In the genomic region with DNA sequence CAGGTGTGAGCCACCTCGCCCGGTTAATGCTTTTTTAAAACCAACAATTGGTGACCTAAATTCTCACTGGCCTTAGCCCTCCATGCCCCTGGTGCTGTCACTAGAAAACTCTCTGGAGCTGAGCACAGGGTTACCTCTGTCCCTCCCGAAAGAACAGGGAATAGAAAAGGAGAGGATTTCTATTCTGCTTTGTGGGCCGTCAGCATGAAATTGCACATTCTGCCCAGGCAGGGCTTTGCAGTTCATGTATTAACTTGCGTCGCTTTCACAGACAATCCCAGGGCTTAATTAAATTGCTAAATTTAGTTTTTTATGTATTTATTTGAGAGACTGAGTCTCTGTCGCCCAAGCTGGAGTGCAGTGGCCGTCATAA, we compare ENCODE assay signal across 2 cellular contexts.
TF ChIP-seq lines count a peak whose summit lies in the region.

No MANE protein-coding gene starts in this region.

TF ChIP-seq in H1, 55 proteins besides CTCF, POLR2A, EP300 and RAD21 (continues in another document):
- no peak for TF ChIP-seq SUZ12 (IDR thresholded peaks at IDR 0.05; ENCODE audit: low read length)
- TF ChIP-seq KDM4A (IDR thresholded peaks at IDR 0.05; ENCODE audit: low read depth, low read length, severe bottlenecking), result no peak
- TF ChIP-seq TAF7 (optimal IDR thresholded peaks at IDR 0.05; ENCODE audit: borderline replicate concordance, low read depth, low read length), result no peak
- no peak for TF ChIP-seq HDAC6 (IDR thresholded peaks at IDR 0.05; ENCODE audit: low read depth, low read length)
- TF ChIP-seq FOSL1 (IDR thresholded peaks at IDR 0.05; ENCODE audit: insufficient read depth, low read depth, low read length), result no peak
- no peak for TF ChIP-seq POLR2AphosphoS5 (IDR thresholded peaks at IDR 0.05; ENCODE audit: low read depth, low read length)
- TF ChIP-seq, protein P1, sequence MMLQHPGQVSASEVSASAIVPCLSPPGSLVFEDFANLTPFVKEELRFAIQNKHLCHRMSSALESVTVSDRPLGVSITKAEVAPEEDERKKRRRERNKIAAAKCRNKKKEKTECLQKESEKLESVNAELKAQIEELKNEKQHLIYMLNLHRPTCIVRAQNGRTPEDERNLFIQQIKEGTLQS (IDR thresholded peaks at IDR 0.05; ENCODE audit: insufficient read depth, low read depth, low read length), result no peak
- TF ChIP-seq, protein P2, sequence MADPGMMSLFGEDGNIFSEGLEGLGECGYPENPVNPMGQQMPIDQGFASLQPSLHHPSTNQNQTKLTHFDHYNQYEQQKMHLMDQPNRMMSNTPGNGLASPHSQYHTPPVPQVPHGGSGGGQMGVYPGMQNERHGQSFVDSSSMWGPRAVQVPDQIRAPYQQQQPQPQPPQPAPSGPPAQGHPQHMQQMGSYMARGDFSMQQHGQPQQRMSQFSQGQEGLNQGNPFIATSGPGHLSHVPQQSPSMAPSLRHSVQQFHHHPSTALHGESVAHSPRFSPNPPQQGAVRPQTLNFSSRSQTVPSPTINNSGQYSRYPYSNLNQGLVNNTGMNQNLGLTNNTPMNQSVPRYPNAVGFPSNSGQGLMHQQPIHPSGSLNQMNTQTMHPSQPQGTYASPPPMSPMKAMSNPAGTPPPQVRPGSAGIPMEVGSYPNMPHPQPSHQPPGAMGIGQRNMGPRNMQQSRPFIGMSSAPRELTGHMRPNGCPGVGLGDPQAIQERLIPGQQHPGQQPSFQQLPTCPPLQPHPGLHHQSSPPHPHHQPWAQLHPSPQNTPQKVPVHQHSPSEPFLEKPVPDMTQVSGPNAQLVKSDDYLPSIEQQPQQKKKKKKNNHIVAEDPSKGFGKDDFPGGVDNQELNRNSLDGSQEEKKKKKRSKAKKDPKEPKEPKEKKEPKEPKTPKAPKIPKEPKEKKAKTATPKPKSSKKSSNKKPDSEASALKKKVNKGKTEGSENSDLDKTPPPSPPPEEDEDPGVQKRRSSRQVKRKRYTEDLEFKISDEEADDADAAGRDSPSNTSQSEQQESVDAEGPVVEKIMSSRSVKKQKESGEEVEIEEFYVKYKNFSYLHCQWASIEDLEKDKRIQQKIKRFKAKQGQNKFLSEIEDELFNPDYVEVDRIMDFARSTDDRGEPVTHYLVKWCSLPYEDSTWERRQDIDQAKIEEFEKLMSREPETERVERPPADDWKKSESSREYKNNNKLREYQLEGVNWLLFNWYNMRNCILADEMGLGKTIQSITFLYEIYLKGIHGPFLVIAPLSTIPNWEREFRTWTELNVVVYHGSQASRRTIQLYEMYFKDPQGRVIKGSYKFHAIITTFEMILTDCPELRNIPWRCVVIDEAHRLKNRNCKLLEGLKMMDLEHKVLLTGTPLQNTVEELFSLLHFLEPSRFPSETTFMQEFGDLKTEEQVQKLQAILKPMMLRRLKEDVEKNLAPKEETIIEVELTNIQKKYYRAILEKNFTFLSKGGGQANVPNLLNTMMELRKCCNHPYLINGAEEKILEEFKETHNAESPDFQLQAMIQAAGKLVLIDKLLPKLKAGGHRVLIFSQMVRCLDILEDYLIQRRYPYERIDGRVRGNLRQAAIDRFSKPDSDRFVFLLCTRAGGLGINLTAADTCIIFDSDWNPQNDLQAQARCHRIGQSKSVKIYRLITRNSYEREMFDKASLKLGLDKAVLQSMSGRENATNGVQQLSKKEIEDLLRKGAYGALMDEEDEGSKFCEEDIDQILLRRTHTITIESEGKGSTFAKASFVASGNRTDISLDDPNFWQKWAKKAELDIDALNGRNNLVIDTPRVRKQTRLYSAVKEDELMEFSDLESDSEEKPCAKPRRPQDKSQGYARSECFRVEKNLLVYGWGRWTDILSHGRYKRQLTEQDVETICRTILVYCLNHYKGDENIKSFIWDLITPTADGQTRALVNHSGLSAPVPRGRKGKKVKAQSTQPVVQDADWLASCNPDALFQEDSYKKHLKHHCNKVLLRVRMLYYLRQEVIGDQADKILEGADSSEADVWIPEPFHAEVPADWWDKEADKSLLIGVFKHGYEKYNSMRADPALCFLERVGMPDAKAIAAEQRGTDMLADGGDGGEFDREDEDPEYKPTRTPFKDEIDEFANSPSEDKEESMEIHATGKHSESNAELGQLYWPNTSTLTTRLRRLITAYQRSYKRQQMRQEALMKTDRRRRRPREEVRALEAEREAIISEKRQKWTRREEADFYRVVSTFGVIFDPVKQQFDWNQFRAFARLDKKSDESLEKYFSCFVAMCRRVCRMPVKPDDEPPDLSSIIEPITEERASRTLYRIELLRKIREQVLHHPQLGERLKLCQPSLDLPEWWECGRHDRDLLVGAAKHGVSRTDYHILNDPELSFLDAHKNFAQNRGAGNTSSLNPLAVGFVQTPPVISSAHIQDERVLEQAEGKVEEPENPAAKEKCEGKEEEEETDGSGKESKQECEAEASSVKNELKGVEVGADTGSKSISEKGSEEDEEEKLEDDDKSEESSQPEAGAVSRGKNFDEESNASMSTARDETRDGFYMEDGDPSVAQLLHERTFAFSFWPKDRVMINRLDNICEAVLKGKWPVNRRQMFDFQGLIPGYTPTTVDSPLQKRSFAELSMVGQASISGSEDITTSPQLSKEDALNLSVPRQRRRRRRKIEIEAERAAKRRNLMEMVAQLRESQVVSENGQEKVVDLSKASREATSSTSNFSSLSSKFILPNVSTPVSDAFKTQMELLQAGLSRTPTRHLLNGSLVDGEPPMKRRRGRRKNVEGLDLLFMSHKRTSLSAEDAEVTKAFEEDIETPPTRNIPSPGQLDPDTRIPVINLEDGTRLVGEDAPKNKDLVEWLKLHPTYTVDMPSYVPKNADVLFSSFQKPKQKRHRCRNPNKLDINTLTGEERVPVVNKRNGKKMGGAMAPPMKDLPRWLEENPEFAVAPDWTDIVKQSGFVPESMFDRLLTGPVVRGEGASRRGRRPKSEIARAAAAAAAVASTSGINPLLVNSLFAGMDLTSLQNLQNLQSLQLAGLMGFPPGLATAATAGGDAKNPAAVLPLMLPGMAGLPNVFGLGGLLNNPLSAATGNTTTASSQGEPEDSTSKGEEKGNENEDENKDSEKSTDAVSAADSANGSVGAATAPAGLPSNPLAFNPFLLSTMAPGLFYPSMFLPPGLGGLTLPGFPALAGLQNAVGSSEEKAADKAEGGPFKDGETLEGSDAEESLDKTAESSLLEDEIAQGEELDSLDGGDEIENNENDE (IDR thresholded peaks at IDR 0.05; ENCODE audit: insufficient replicate concordance, low read length), result no peak
- TF ChIP-seq TAF1 (IDR thresholded peaks at IDR 0.05; ENCODE audit: low read depth, low read length), result no peak
- TF ChIP-seq, protein P3, sequence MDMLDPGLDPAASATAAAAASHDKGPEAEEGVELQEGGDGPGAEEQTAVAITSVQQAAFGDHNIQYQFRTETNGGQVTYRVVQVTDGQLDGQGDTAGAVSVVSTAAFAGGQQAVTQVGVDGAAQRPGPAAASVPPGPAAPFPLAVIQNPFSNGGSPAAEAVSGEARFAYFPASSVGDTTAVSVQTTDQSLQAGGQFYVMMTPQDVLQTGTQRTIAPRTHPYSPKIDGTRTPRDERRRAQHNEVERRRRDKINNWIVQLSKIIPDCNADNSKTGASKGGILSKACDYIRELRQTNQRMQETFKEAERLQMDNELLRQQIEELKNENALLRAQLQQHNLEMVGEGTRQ (IDR thresholded peaks at IDR 0.05; ENCODE audit: low read length), result no peak
- TF ChIP-seq JUN (IDR thresholded peaks at IDR 0.05; ENCODE audit: low read depth, low read length), result no peak
- TF ChIP-seq, protein P4, sequence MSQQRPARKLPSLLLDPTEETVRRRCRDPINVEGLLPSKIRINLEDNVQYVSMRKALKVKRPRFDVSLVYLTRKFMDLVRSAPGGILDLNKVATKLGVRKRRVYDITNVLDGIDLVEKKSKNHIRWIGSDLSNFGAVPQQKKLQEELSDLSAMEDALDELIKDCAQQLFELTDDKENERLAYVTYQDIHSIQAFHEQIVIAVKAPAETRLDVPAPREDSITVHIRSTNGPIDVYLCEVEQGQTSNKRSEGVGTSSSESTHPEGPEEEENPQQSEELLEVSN (IDR thresholded peaks at IDR 0.05), result no peak

TF ChIP-seq in neural cell, 6 proteins besides CTCF, POLR2A, EP300 and RAD21:
- TF ChIP-seq MXI1 (conservative IDR thresholded peaks at IDR 0.05; ENCODE audit: poor library complexity, severe bottlenecking), result no peak
- TF ChIP-seq TAF1 (IDR thresholded peaks at IDR 0.05; ENCODE audit: low read depth), result no peak
- no peak for TF ChIP-seq SMC3 (conservative IDR thresholded peaks at IDR 0.05; ENCODE audit: poor library complexity)
- TF ChIP-seq POLR2AphosphoS5 (IDR thresholded peaks at IDR 0.05), result no peak
- TF ChIP-seq, protein P5, sequence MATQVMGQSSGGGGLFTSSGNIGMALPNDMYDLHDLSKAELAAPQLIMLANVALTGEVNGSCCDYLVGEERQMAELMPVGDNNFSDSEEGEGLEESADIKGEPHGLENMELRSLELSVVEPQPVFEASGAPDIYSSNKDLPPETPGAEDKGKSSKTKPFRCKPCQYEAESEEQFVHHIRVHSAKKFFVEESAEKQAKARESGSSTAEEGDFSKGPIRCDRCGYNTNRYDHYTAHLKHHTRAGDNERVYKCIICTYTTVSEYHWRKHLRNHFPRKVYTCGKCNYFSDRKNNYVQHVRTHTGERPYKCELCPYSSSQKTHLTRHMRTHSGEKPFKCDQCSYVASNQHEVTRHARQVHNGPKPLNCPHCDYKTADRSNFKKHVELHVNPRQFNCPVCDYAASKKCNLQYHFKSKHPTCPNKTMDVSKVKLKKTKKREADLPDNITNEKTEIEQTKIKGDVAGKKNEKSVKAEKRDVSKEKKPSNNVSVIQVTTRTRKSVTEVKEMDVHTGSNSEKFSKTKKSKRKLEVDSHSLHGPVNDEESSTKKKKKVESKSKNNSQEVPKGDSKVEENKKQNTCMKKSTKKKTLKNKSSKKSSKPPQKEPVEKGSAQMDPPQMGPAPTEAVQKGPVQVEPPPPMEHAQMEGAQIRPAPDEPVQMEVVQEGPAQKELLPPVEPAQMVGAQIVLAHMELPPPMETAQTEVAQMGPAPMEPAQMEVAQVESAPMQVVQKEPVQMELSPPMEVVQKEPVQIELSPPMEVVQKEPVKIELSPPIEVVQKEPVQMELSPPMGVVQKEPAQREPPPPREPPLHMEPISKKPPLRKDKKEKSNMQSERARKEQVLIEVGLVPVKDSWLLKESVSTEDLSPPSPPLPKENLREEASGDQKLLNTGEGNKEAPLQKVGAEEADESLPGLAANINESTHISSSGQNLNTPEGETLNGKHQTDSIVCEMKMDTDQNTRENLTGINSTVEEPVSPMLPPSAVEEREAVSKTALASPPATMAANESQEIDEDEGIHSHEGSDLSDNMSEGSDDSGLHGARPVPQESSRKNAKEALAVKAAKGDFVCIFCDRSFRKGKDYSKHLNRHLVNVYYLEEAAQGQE (IDR thresholded peaks at IDR 0.05; ENCODE audit: borderline replicate concordance), result no peak
- no peak for TF ChIP-seq EZH2 (IDR thresholded peaks at IDR 0.05; ENCODE audit: borderline replicate concordance, insufficient read depth, low read length, poor library complexity, severe bottlenecking)
